In genomic region chr7:767941-768729, GRCh38 we compare ENCODE assay signal across 10 cellular contexts. TPM values are rescaled to one million over a fixed set of nuclear protein-coding genes. Genes with fewer than 3 reads are reported as not detected.
DNase-seq lines count a peak whose midpoint lies in the region; ATAC-seq and TF ChIP-seq lines count a peak whose summit lies in the region.
"Had no signal": no experiment of that assay in that cellular context is flagged by ENCODE, and none has a peak within 500 bp of the region (broad histone marks: within the 10 kb centered on the region; RNA-seq: fewer than 3 reads in every experiment).

No MANE protein-coding gene starts in this region.

- H3K27me3 ChIP-seq in A673 (replicated peaks; ENCODE audit: insufficient read depth, low read depth, low read length, poor library complexity) = no peaks in the 10 kb centered on the region
- H3K27me3 ChIP-seq: ascending aorta had no signal

- no peaks in the 10 kb centered on the region for H3K9me3 Mint-ChIP-seq in immature natural killer cell
- H3K9me3 Mint-ChIP-seq: CD8-positive, alpha-beta T cell had no signal

- H3K4me1 ChIP-seq in A673 (ENCODE audit: insufficient read depth, low read length, poor library complexity, severe bottlenecking) = peaks cover 32% of the 10 kb centered on the region

- ATAC-seq in HG02759 (IDR thresholded peaks at IDR 0.05; ENCODE audit: unreplicated experiment) = no peak
- ATAC-seq: CD8-positive, alpha-beta T cell had no signal

- intact Hi-C loops in A673 (cut with micrococcal nuclease; ENCODE audit: unreplicated experiment) = no loop called here

- BruUV-seq in A673 (replicated peaks; lab: Mats Ljungman, UMichigan) = no TSS peak

- DNase-seq in A673 (ENCODE audit: low spot score) (peak; percentile 96), NCI-H1092 treated with DMSO at 0.1 percent for 48 hours (lab: John Stamatoyannopoulos, UW) (peak; percentile 100), anterior cingulate cortex (lab: John Stamatoyannopoulos, UW) (peak in 50 of 58 donors; percentile 26 to 87 (median 59)), kidney glomerular epithelial cell (lab: John Stamatoyannopoulos, UW) (peak; percentile 95), SKM-1 treated with dmso at 0.1 percent for 144 hours (lab: John Stamatoyannopoulos, UW; ENCODE audit: unreplicated experiment) (no peak), NCI-H226 (no peak), immature natural killer cell (no peak)

- H3K9me3 ChIP-seq in A673 (ENCODE audit: low read depth, low read length, poor library complexity, severe bottlenecking) = no peaks in the 10 kb centered on the region
- H3K9me3 ChIP-seq: ascending aorta had no signal

- H3K27me3 Mint-ChIP-seq in immature natural killer cell (ENCODE audit: low read depth in 3 of 3) = no peaks in the 10 kb centered on the region

- TF ChIP-seq CTCF in A673 (conservative IDR thresholded peaks at IDR 0.05; ENCODE audit: low read depth, low read length) = no peak

- CTCF ChIA-PET in A673 (lab: Charles Lee) = interaction anchor here (0.7 to 1.0 kb wide), 2 partner anchors 352 to 435 kb away, joined by 3 to 6 read pairs; no protein-coding TSS in a partner anchor

- H3K4me3 ChIP-seq in A673 (ENCODE audit: low read depth, low read length, poor library complexity, severe bottlenecking) = peak overlapping the region; percentile 29
- H3K4me3 ChIP-seq: ascending aorta had no signal

- H3K27ac ChIP-seq in A673 (ENCODE audit: low read depth, low read length, poor library complexity, severe bottlenecking) = peak overlapping the region; percentile 97
- H3K27ac ChIP-seq: ascending aorta had no signal

- H3K36me3 ChIP-seq in A673 (ENCODE audit: insufficient read depth, low read length, poor library complexity, severe bottlenecking) = peaks cover 39% of the 10 kb centered on the region

- H3K4me1 Mint-ChIP-seq in immature natural killer cell = peaks cover 0 to 4% of the 10 kb centered on the region in 2 donors

- peak overlapping the region in 1 of 5 donors; percentile 75 for H3K4me3 Mint-ChIP-seq in immature natural killer cell
- H3K4me3 Mint-ChIP-seq: CD8-positive, alpha-beta T cell had no signal

- H3K27ac Mint-ChIP-seq in immature natural killer cell = peak overlapping the region in 1 of 6 donors; percentile 56
- H3K27ac Mint-ChIP-seq: CD8-positive, alpha-beta T cell had no signal

- peaks cover 5 to 23% (median 10%) of the 10 kb centered on the region in 3 donors for H3K36me3 Mint-ChIP-seq in immature natural killer cell

- POLR2A ChIA-PET in A673 (lab: Charles Lee; ENCODE audit: low non-redundant PET) = interaction anchor here (0.6 to 0.7 kb wide), 3 partner anchors 132 to 435 kb away, joined by 3 to 8 read pairs (median 4); no protein-coding TSS in a partner anchor

RNA-seq across cellular contexts. Expression of gene PRKAR1B, which starts 41.1 kb away (rescaled TPM):
- 27.2 and 29.0 TPM in 2 replicates for total RNA-seq in A673 (2021)
- polyA plus RNA-seq in immature natural killer cell = 1 to 10 TPM; 3.0 to 6.1 (median 3.9) TPM

RNA-seq across cellular contexts. Expression of gene DNAAF5, which starts 41.6 kb away (rescaled TPM):
- 74.4 and 78.1 TPM in 2 replicates for total RNA-seq in A673 (2021)
- polyA plus RNA-seq in immature natural killer cell = 1 to 10 TPM in 2 of 3 donors, under 1 TPM in 1; 0.45 to 1.4 (median 1.3) TPM

Comparison
In these comparisons a context has a peak if more than half of its experiments do, and no peak if none do; other contexts are left out.
1. DNase-seq: peak in A673 (single experiment), NCI-H1092 treated with DMSO at 0.1 percent for 48 hours (single experiment), anterior cingulate cortex (50 of 58) and kidney glomerular epithelial cell (single experiment); none in SKM-1 treated with dmso at 0.1 percent for 144 hours (single experiment), NCI-H226 (single experiment) and immature natural killer cell (0 of 3).